In genomic region chr4:8314691-8315255, GRCh38 we compare ENCODE assay signal across 1 cellular context.
TF ChIP-seq lines count a peak whose summit lies in the region.

No MANE protein-coding gene starts in this region.

TF ChIP-seq in HCT116, 20 proteins besides CTCF, POLR2A, EP300 and RAD21 (continued from another document):
- no peak for TF ChIP-seq ZBTB33 (IDR thresholded peaks at IDR 0.05; ENCODE audit: extremely low read depth, insufficient replicate concordance, low read length)
- no peak for TF ChIP-seq ELF1 (IDR thresholded peaks at IDR 0.05; ENCODE audit: borderline replicate concordance, low read depth)
- no peak for TF ChIP-seq EZH2 (IDR thresholded peaks at IDR 0.05)
- no peak for TF ChIP-seq YY1 (IDR thresholded peaks at IDR 0.05; ENCODE audit: extremely low read depth, insufficient replicate concordance, low read depth, low read length)
- TF ChIP-seq POLR2AphosphoS5 (IDR thresholded peaks at IDR 0.05; ENCODE audit: low read depth, low read length) = no peak
- no peak for TF ChIP-seq ATF3 (IDR thresholded peaks at IDR 0.05)
- no peak for TF ChIP-seq ZFX (IDR thresholded peaks at IDR 0.05)
- TF ChIP-seq MAX (IDR thresholded peaks at IDR 0.05) = no peak
- no peak for TF ChIP-seq EZH2phosphoT487 (IDR thresholded peaks at IDR 0.05; ENCODE audit: borderline replicate concordance)
- no peak for TF ChIP-seq FOSL1 (IDR thresholded peaks at IDR 0.05; ENCODE audit: low read depth)
- no peak for TF ChIP-seq CEBPB (IDR thresholded peaks at IDR 0.05; ENCODE audit: low read depth)
- TF ChIP-seq CBX3 (IDR thresholded peaks at IDR 0.05; ENCODE audit: low read depth) = no peak
- TF ChIP-seq EGR1 (IDR thresholded peaks at IDR 0.05; ENCODE audit: low read depth) = no peak
- TF ChIP-seq JUND (IDR thresholded peaks at IDR 0.05) = no peak
- no peak for TF ChIP-seq ZNF274 (IDR thresholded peaks at IDR 0.05; ENCODE audit: low read depth, low read length)
- no peak for TF ChIP-seq REST (IDR thresholded peaks at IDR 0.05; ENCODE audit: low read depth)
- TF ChIP-seq SP1 (IDR thresholded peaks at IDR 0.05; ENCODE audit: low read depth) = no peak
- TF ChIP-seq SIN3A (IDR thresholded peaks at IDR 0.05; ENCODE audit: low read depth) = no peak
- no peak for TF ChIP-seq SRF (IDR thresholded peaks at IDR 0.05; ENCODE audit: low read depth)
